Comparison of ENCODE assay signal across 28 cellular contexts in the genomic region with DNA sequence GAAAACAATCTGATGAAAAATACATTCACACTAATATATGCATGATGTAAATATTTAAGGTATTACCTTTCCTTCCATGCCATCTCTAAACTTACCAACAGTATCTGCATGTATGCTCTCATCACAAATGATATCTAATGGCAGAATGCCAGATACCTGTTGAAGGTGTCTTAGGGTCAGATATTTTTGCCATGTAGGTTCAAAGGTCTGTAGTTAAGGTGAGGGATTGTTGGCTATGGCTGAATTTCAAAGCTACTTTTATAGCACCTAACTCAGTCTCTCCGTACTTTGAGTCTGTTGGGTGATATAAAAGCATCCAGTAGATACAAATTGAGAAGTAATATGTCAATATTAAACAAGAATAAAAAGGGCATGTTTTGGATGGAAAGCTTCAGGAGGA.
"Had no signal": no experiment of that assay in that cellular context is flagged by ENCODE, and none has a peak within 500 bp of the region (broad histone marks: within the 10 kb centered on the region; RNA-seq: fewer than 3 reads in every experiment).

No MANE protein-coding gene starts in this region.

- ATAC-seq: natural killer cell; psoas muscle; right cardiac atrium; right lobe of liver; stimulated activated memory B cell treated with anti-CD40 and anti-IgM and Interleukin-4, amounts not matched to agents 10 μg/mL and 1 μg/mL and 100 μg/mL, for 72 hours; stimulated activated naive CD8-positive, alpha-beta T cell treated with anti-CD3 and anti-CD28 coated beads, Interleukin-15, Interleukin-2, amounts not matched to agents 100 U/mL and 50 U/mL, for 24 hours; upper lobe of right lung had no signal

- H3K36me3 ChIP-seq: neural progenitor cell, ovary, right lobe of liver, sigmoid colon, spleen, suprapubic skin, tibial artery, transverse colon, upper lobe of right lung, uterus had no signal

- H3K27me3 ChIP-seq: neural progenitor cell, ovary, right lobe of liver, sigmoid colon, spleen, suprapubic skin, testis, tibial artery, transverse colon, upper lobe of right lung, uterus had no signal

- DNase-seq: natural killer cell; occipital lobe; ovary; posterior cingulate gyrus; psoas muscle; right cardiac atrium; right lobe of liver; sigmoid colon; spleen; stimulated activated CD4-positive, alpha-beta T cell treated with anti-CD3 and anti-CD28 coated beads, Interleukin-12 subunit alpha, Interleukin-12 subunit beta, amount 100 ng/mL, for 4 hours; stimulated activated CD4-positive, alpha-beta T cell treated with anti-CD3 and anti-CD28 coated beads, Interleukin-1b, Interleukin-23, amount 100 ng/mL, for 48 hours; stimulated activated CD4-positive, alpha-beta T cell treated with anti-CD3 and anti-CD28 coated beads, Interleukin-4, amount 100 ng/mL, for 1 hour; stimulated activated CD4-positive, alpha-beta T cell treated with anti-CD3 and anti-CD28 coated beads, Interleukin-4, amount 100 ng/mL, for 4 hours; stimulated activated CD8-positive, alpha-beta memory T cell treated with anti-CD3 and anti-CD28 coated beads, Interleukin-4, amount 100 ng/mL, for 48 hours; stimulated activated naive CD4-positive, alpha-beta T cell; stimulated activated naive CD8-positive, alpha-beta T cell treated with anti-CD3 and anti-CD28 coated beads, Interleukin-15, amount 100 ng/mL, for 72 hours; stimulated activated naive CD8-positive, alpha-beta T cell treated with anti-CD3 and anti-CD28 coated beads, Interleukin-15, Interleukin-2, amounts not matched to agents 100 U/mL and 50 U/mL, for 24 hours; substantia nigra; testis; tibial artery; transverse colon; upper lobe of right lung; uterus had no signal

- H3K9me3 ChIP-seq: ovary, psoas muscle, right lobe of liver, sigmoid colon, spleen, suprapubic skin, testis, tibial artery, transverse colon, upper lobe of right lung, uterus had no signal

- H3K4me3 ChIP-seq: neural progenitor cell, ovary, psoas muscle, right lobe of liver, sigmoid colon, smooth muscle cell, spleen, suprapubic skin, testis, tibial artery, transverse colon, upper lobe of right lung, uterus had no signal

- H3K4me1 ChIP-seq: neural progenitor cell, parathyroid adenoma, psoas muscle, right lobe of liver, spleen, testis, transverse colon, upper lobe of right lung had no signal

- H3K27ac ChIP-seq: neural progenitor cell, ovary, parathyroid adenoma, psoas muscle, right lobe of liver, sigmoid colon, spleen, suprapubic skin, testis, tibial artery, transverse colon, upper lobe of right lung, uterus had no signal
